Comparison of ENCODE assay signal across 8 cellular contexts in the genomic region with DNA sequence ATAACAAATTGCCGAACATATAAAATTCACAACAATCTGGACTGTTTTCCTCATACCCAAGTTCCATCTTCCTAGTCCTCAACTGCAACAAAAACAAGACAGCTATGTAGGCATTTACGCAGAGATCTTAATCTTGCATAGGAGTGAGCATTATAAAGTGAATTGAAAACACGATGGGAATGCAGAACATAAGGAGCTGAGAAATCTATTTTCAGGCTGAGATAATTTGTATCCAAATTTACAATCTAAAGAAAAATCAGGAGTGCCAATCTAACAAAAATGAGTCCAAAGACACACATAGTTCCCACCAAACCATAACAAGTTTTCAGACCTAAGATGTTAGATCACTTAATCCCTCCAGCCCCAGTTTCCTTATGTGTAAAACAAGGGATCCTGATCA. TPM values are rescaled to one million over a fixed set of nuclear protein-coding genes. Genes with fewer than 3 reads are reported as not detected.
DNase-seq lines count a peak whose midpoint lies in the region; ATAC-seq and TF ChIP-seq lines count a peak whose summit lies in the region.

No MANE protein-coding gene starts in this region.

- POLR2A ChIA-PET in WTC11 (lab: Charles Lee): interaction anchor here (1.3 to 2.8 kb wide), 2 partner anchors 88 to 118 kb away, joined by 5 to 17 read pairs; no protein-coding TSS in a partner anchor

- ATAC-seq in activated T-cell treated with anti-CD3 and anti-CD28 coated beads, Interleukin-2, amount 50 U/mL, for 72 hours (replicated peaks in 1 of 2): no peak
- ATAC-seq in WTC11 (no peak), HG03432 (IDR thresholded peaks at IDR 0.05; ENCODE audit: unreplicated experiment) (no peak)

- peaks cover 7 to 10% of the 10 kb centered on the region in 2 donors for H3K36me3 Mint-ChIP-seq in activated T-cell treated with anti-CD3 and anti-CD28 coated beads, Interleukin-2, amount 50 U/mL, for 72 hours (ENCODE audit: insufficient read depth in 2 of 2)
- H3K36me3 Mint-ChIP-seq in WTC11: peaks cover 45% of the 10 kb centered on the region
- H3K36me3 Mint-ChIP-seq in glutamatergic neuron (ENCODE audit: unreplicated experiment): no peaks in the 10 kb centered on the region

- H3K4me3 Mint-ChIP-seq in activated T-cell treated with anti-CD3 and anti-CD28 coated beads, Interleukin-2, amount 50 U/mL, for 72 hours: peak overlapping the region; percentile 90 to 100
- peak overlapping the region; percentile 96 for H3K4me3 Mint-ChIP-seq in WTC11
- H3K4me3 Mint-ChIP-seq in glutamatergic neuron (ENCODE audit: unreplicated experiment): peak overlapping the region; percentile 96

- no peaks in the 10 kb centered on the region for H3K27me3 ChIP-seq in stomach smooth muscle (ENCODE audit: control insufficient read depth in 1 of 2, insufficient read depth in 2 of 2, low read length in 2 of 2)

- peak overlapping the region; percentile 1 to 92 for H3K9ac ChIP-seq in stomach smooth muscle (ENCODE audit: low read length in 2 of 2)

- no peaks in the 10 kb centered on the region for H3K27me3 Mint-ChIP-seq in activated T-cell treated with anti-CD3 and anti-CD28 coated beads, Interleukin-2, amount 50 U/mL, for 72 hours (ENCODE audit: low read depth)
- no peaks in the 10 kb centered on the region for H3K27me3 Mint-ChIP-seq in WTC11 (ENCODE audit: low read depth)
- peaks cover 3% of the 10 kb centered on the region for H3K27me3 Mint-ChIP-seq in glutamatergic neuron (ENCODE audit: unreplicated experiment)

- peaks cover 55% of the 10 kb centered on the region for H3K4me1 Mint-ChIP-seq in activated T-cell treated with anti-CD3 and anti-CD28 coated beads, Interleukin-2, amount 50 U/mL, for 72 hours (ENCODE audit: low read depth)
- H3K4me1 Mint-ChIP-seq in WTC11 (peaks cover 54% of the 10 kb centered on the region), glutamatergic neuron (ENCODE audit: low read depth, unreplicated experiment) (peaks cover 19% of the 10 kb centered on the region)

- peak overlapping the region; percentile 40 for H3K27ac Mint-ChIP-seq in activated T-cell treated with anti-CD3 and anti-CD28 coated beads, Interleukin-2, amount 50 U/mL, for 72 hours
- H3K27ac Mint-ChIP-seq in WTC11: peak overlapping the region; percentile 27; the same call in 1 of the 2 replicates
- H3K27ac Mint-ChIP-seq in glutamatergic neuron (ENCODE audit: unreplicated experiment): no peak overlapping the region

- no peak for DNase-seq in activated T-cell treated with anti-CD3 and anti-CD28 coated beads, Interleukin-2, amount 50 U/mL, for 72 hours
- DNase-seq in activated T-cell treated with anti-CD3 and anti-CD28 coated beads, Interleukin-2, amount 50 U/mL, for 48 hours: no peak
- no peak for DNase-seq in WTC11 (ENCODE audit: low spot score)
- DNase-seq in glutamatergic neuron: no peak
- DNase-seq in NCI-H1694 treated with DMSO at 0.1 percent for 48 hours (lab: John Stamatoyannopoulos, UW): no peak
- DNase-seq in stimulated activated naive CD4-positive, alpha-beta T cell (lab: John Stamatoyannopoulos, UW): no peak

- H3K4me3 ChIP-seq in stomach smooth muscle (ENCODE audit: low read length in 2 of 2): peak overlapping the region; percentile 91 to 93

- H3K9me3 Mint-ChIP-seq in activated T-cell treated with anti-CD3 and anti-CD28 coated beads, Interleukin-2, amount 50 U/mL, for 72 hours: no peaks in the 10 kb centered on the region
- H3K9me3 Mint-ChIP-seq in WTC11 (no peaks in the 10 kb centered on the region), glutamatergic neuron (ENCODE audit: unreplicated experiment) (peaks cover 6% of the 10 kb centered on the region)

- H3K9me3 ChIP-seq in stomach smooth muscle (ENCODE audit: control insufficient read depth in 2 of 2, low read length in 2 of 2): no peaks in the 10 kb centered on the region

- no peaks in the 10 kb centered on the region for H3K36me3 ChIP-seq in stomach smooth muscle (ENCODE audit: control insufficient read depth in 2 of 2, insufficient read depth in 2 of 2, low read length in 2 of 2)

- CTCF ChIA-PET in WTC11 (lab: Charles Lee): interaction anchor here (0.9 to 2.4 kb wide), 5 partner anchors 74 to 150 kb away, joined by 3 to 28 read pairs (median 4); partner anchors contain the start of gene LRIG2

- H3K4me1 ChIP-seq in stomach smooth muscle (ENCODE audit: control insufficient read depth, insufficient read depth, low read length): peaks cover 13% of the 10 kb centered on the region

- no peak for TF ChIP-seq CTCF in WTC11 (IDR thresholded peaks at IDR 0.05)
- TF ChIP-seq CTCF in glutamatergic neuron (IDR thresholded peaks at IDR 0.05; ENCODE audit: partially characterized antibody, unreplicated experiment): no peak

- no peak overlapping the region for H3K27ac ChIP-seq in stomach smooth muscle (ENCODE audit: low read length)

TF ChIP-seq in WTC11, 78 proteins besides CTCF, POLR2A, EP300 and RAD21:
- TF ChIP-seq NR1H2 (CRISPR knock-in tag; IDR thresholded peaks at IDR 0.05) (no peak), IRF2 (CRISPR knock-in tag; IDR thresholded peaks at IDR 0.05; ENCODE audit: borderline replicate concordance, low read depth) (no peak), ESRRA (CRISPR knock-in tag; IDR thresholded peaks at IDR 0.05; ENCODE audit: borderline replicate concordance) (no peak), USF2 (CRISPR knock-in tag; IDR thresholded peaks at IDR 0.05) (no peak)

RNA-seq across cellular contexts. Expression of gene SLC16A1, which starts 1.9 kb away (rescaled TPM):
- total RNA-seq in activated T-cell treated with anti-CD3 and anti-CD28 coated beads, Interleukin-2, amount 50 U/mL, for 72 hours: 10 to 100 TPM; 55.6 to 70.5 TPM
- total RNA-seq in WTC11 (2021): 328 to 381 TPM (median 374 TPM) in 3 replicates
- total RNA-seq in glutamatergic neuron (ENCODE audit: unreplicated experiment): 39.5 TPM
